Comparison of ENCODE assay signal across 19 cellular contexts in genomic region chr3:129820587-129820986, GRCh38.
"Had no signal": no experiment of that assay in that cellular context is flagged by ENCODE, and none has a peak within 500 bp of the region (broad histone marks: within the 10 kb centered on the region; RNA-seq: fewer than 3 reads in every experiment).

No MANE protein-coding gene starts in this region.

- H3K9me3 ChIP-seq: breast epithelium, heart right ventricle, left lung, prostate gland, sigmoid colon had no signal

- ATAC-seq: left lung; stimulated activated naive CD8-positive, alpha-beta T cell treated with anti-CD3 and anti-CD28 coated beads, Interleukin-15, amount 100 ng/mL, for 72 hours had no signal

- DNase-seq: activated CD4-positive, alpha-beta memory T cell treated with anti-CD3 and anti-CD28 coated beads, Interleukin-2, amount 10 ng/mL, durations not matched to agents 7 days and 5 days; activated CD4-positive, alpha-beta T cell treated with anti-CD3 and anti-CD28 coated beads for 1 hour; activated gamma-delta T cell; activated naive CD8-positive, alpha-beta T cell treated with anti-CD3 and anti-CD28 coated beads, Interleukin-2, amount 10 ng/mL, durations not matched to agents 7 days and 5 days; activated T-cell treated with anti-CD3 and anti-CD28 coated beads, Interleukin-2, amount 50 U/mL, for 48 hours; anterior cingulate cortex; heart right ventricle; left lung; mesenchymal stem cell; nephron progenitor cell; sigmoid colon; stimulated activated CD4-positive, alpha-beta T cell treated with anti-CD3 and anti-CD28 coated beads, Interleukin-4, amount 100 ng/mL, for 24 hours; stimulated activated naive CD8-positive, alpha-beta T cell treated with anti-CD3 and anti-CD28 coated beads, Interleukin-15, amount 100 ng/mL, for 72 hours; T-helper 2 cell had no signal

- H3K4me1 ChIP-seq: breast epithelium, prostate gland, sigmoid colon had no signal

- H3K4me3 ChIP-seq: breast epithelium, heart right ventricle, left lung, prostate gland, sigmoid colon had no signal

- H3K36me3 ChIP-seq: breast epithelium, left lung, prostate gland, sigmoid colon had no signal

- H3K27ac ChIP-seq: breast epithelium, prostate gland, sigmoid colon had no signal

- FAIRE-seq: endometrium, frontal cortex, islet of Langerhans had no signal

- H3K27me3 ChIP-seq: breast epithelium, heart right ventricle, left lung, sigmoid colon had no signal
